8 cellular contexts compared by ENCODE assay signal in the genomic region with DNA sequence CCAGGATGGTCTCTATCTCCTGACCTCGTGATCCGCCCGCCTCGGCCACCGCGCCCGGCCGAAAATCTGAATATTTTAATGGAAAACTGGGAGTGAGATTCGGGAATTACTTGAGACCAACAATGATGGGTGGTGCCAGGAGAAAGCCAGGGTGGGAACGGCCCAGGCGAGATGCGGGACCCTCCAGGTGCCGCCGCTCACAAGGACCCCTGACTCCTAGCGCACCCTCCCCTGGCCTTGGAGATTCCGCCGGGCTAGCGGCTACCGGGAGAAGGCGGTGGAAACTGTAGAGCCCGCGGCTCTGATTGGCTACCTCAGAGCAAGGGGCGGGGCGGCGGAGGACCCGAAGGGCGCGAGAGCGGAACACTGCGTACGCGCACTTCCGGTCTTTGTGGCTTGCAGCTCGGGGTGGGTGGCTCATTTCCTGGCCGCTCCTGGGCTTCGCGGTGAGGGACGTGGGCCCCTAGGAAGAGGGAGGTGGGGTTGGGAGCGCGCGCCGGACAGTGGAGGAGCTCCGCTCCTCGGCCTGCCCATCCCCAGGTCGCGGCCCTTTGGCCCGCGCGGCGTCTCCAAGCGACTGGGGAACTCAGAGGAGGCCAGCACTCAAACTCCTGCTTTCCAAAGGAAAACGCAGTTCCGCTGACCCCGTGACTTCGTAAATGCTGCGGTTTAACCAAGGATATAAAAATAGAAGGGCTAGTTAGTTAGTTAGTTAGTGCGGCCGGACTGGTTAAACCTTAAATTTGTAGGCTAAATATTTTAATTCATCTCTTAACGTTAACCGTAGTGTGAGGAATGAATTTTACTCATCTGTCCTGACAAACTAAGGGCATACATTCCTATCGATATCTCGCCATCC. TPM values are rescaled to one million over a fixed set of nuclear protein-coding genes. Genes with fewer than 3 reads are reported as not detected.
DNase-seq lines count a peak whose midpoint lies in the region; ATAC-seq, FAIRE-seq and TF ChIP-seq lines count a peak whose summit lies in the region.

A gene (plus strand): TSS at position 371 of the 859 bp plus-strand sequence. CDS start 1,437 bp downstream, outside the sequence.

- H3K4me3 ChIP-seq in upper lobe of right lung = peak within 1 kb of the TSS; percentile 72

- H3K27ac ChIP-seq in upper lobe of right lung = peak within 1 kb of the TSS; percentile 97

- peaks cover 34% of the 10 kb centered on the region for H3K36me3 ChIP-seq in upper lobe of right lung

- DNase-seq in GM12891 (ENCODE audit: insufficient read length, low spot score) = peak; percentile 80
- DNase-seq in NCI-H1436 treated with DMSO at 0.1 percent for 48 hours (lab: John Stamatoyannopoulos, UW) = peak; percentile 49
- peak; percentile 86 to 97 (median 94) for DNase-seq in T-cell
- peak; percentile 95 for DNase-seq in amniotic epithelial cell (ENCODE audit: low read depth)
- DNase-seq in left cardiac atrium = peak; percentile 99
- peak; percentile 100 for DNase-seq in posterior vena cava (ENCODE audit: low spot score)
- DNase-seq in upper lobe of right lung = peak; percentile 99

- H3K9me3 Mint-ChIP-seq in T-cell = peaks cover 0 to 11% (median 0%) of the 10 kb centered on the region in 3 donors

- ATAC-seq in HG02840 (IDR thresholded peaks at IDR 0.05; ENCODE audit: low FRiP score, unreplicated experiment) (peak; percentile 99), T-cell (replicated peaks in 1 of 4) (peak; percentile 98), left cardiac atrium (peak; percentile 100), upper lobe of right lung (peak; percentile 100)

- FAIRE-seq in GM12891 (lab: Jason Lieb, UNC) = peak; percentile 97

- intact Hi-C loops in left cardiac atrium (cut with DNase I) (loop anchor here in 1 of 2 donors (5.0 kb wide), 1 partner anchor 46 kb away; no protein-coding TSS in a partner anchor), posterior vena cava (cut with DNase I) (loop anchor here in 1 of 2 donors (10.0 kb wide), 1 partner anchor 104 kb away; a partner anchor contains a TSS), upper lobe of right lung (cut with DNase I) (no loop called here)

- peak; percentile 90 for TF ChIP-seq POLR2A in GM12891 (IDR thresholded peaks at IDR 0.05; ENCODE audit: low read depth, low read length)

- H3K36me3 Mint-ChIP-seq in T-cell = peaks cover 35% of the 10 kb centered on the region

- H3K9me3 ChIP-seq in upper lobe of right lung = no peaks in the 10 kb centered on the region

- H3K4me1 ChIP-seq in upper lobe of right lung = peaks cover 6% of the 10 kb centered on the region

- no peak for TF ChIP-seq CTCF in upper lobe of right lung (IDR thresholded peaks at IDR 0.05)

- H3K4me3 Mint-ChIP-seq in T-cell = peak within 1 kb of the TSS; percentile 94 to 98 (median 98)

- H3K4me1 Mint-ChIP-seq in T-cell = peaks cover 23 to 33% (median 32%) of the 10 kb centered on the region in 3 donors

- H3K27ac Mint-ChIP-seq in T-cell = peak within 1 kb of the TSS; percentile 96 to 98

- H3K27me3 Mint-ChIP-seq in T-cell = no peaks in the 10 kb centered on the region

- no peaks in the 10 kb centered on the region for H3K27me3 ChIP-seq in upper lobe of right lung

- CTCF ChIA-PET in T-cell (lab: Charles Lee) = interaction anchor here (0.6 to 1.5 kb wide), 11 partner anchors 9 to 852 kb away, joined by 3 to 6 read pairs (median 4); a partner anchor contains a TSS

- POLR2A ChIA-PET in T-cell (lab: Charles Lee) = interaction anchor here (0.6 to 1.4 kb wide), 6 partner anchors 10 to 211 kb away, joined by 3 to 5 read pairs (median 4); a partner anchor contains a TSS

TF ChIP-seq in GM12891, 5 proteins besides CTCF, POLR2A, EP300 and RAD21:
- peak; percentile 84 for TF ChIP-seq PAX5 (IDR thresholded peaks at IDR 0.05; ENCODE audit: insufficient read depth, low read length, severe bottlenecking)
- TF ChIP-seq TAF1 (IDR thresholded peaks at IDR 0.05; ENCODE audit: low read depth, low read length) = peak; percentile 97
- peak; percentile 73 for TF ChIP-seq POU2F2 (IDR thresholded peaks at IDR 0.05; ENCODE audit: low read depth, low read length)
- TF ChIP-seq SPI1 (IDR thresholded peaks at IDR 0.05; ENCODE audit: low read depth, low read length) = peak; percentile 56
- TF ChIP-seq POLR2AphosphoS5 (IDR thresholded peaks at IDR 0.05; ENCODE audit: low read depth, low read length) = peak; percentile 89

RNA-seq across cellular contexts. Expression of the gene that starts here (rescaled TPM):
- polyA plus RNA-seq in GM12891 (2012; ENCODE audit: low read depth, missing spikeins) = 6.3 TPM
- 10 to 100 TPM; 13.7 to 37.0 (median 33.1) TPM for total RNA-seq in T-cell
- 10 to 100 TPM; 16.1 to 17.9 TPM for total RNA-seq in left cardiac atrium
- total RNA-seq in posterior vena cava = 10 to 100 TPM; 25.5 to 26.3 TPM
- 29.2 TPM for total RNA-seq in upper lobe of right lung

Comparison
In these comparisons a context has a peak if more than half of its experiments do, and no peak if none do; other contexts are left out.
1. Peak in every context shown above with its lines: DNase-seq, ATAC-seq, H3K4me3 ChIP-seq and H3K27ac ChIP-seq.
2. DNase-seq: peak in every context shown above with its lines; median percentile 100 in posterior vena cava; 99 in left cardiac atrium; 99 in upper lobe of right lung; 95 in amniotic epithelial cell; 94 in T-cell; 80 in GM12891; 49 in NCI-H1436 treated with DMSO at 0.1 percent for 48 hours.